Comparison of ENCODE assay signal across 8 cellular contexts in genomic region chr11:6505577-6506240, GRCh38. TPM values are rescaled to one million over a fixed set of nuclear protein-coding genes. Genes with fewer than 3 reads are reported as not detected.
DNase-seq lines count a peak whose midpoint lies in the region; ATAC-seq and TF ChIP-seq lines count a peak whose summit lies in the region.

No MANE protein-coding gene starts in this region.

- H3K9me3 Mint-ChIP-seq in glutamatergic neuron (ENCODE audit: unreplicated experiment), result no peaks in the 10 kb centered on the region
- H3K9me3 Mint-ChIP-seq in activated T-helper 1 cell treated with anti-CD3 and anti-CD28 coated beads, Interleukin-12 subunit alpha, Interleukin-12 subunit beta, Interleukin-2, Interleukin-4 antibody, amounts not matched to agents 30 ng/mL and 10 ng/mL and 1 ng/mL, durations not matched to agents 14 hours and 24 hours and 36 hours, result no peaks in the 10 kb centered on the region

- H3K36me3 Mint-ChIP-seq in glutamatergic neuron (ENCODE audit: unreplicated experiment), result no peaks in the 10 kb centered on the region
- peaks cover 22% of the 10 kb centered on the region for H3K36me3 Mint-ChIP-seq in activated T-helper 1 cell treated with anti-CD3 and anti-CD28 coated beads, Interleukin-12 subunit alpha, Interleukin-12 subunit beta, Interleukin-2, Interleukin-4 antibody, amounts not matched to agents 30 ng/mL and 10 ng/mL and 1 ng/mL, durations not matched to agents 14 hours and 24 hours and 36 hours (ENCODE audit: low read depth)

- no peaks in the 10 kb centered on the region for H3K27me3 Mint-ChIP-seq in glutamatergic neuron (ENCODE audit: unreplicated experiment)
- H3K27me3 Mint-ChIP-seq in activated T-helper 1 cell treated with anti-CD3 and anti-CD28 coated beads, Interleukin-12 subunit alpha, Interleukin-12 subunit beta, Interleukin-2, Interleukin-4 antibody, amounts not matched to agents 30 ng/mL and 10 ng/mL and 1 ng/mL, durations not matched to agents 14 hours and 24 hours and 36 hours (ENCODE audit: insufficient read depth), result no peaks in the 10 kb centered on the region

- ATAC-seq in HG03108 (IDR thresholded peaks at IDR 0.05; ENCODE audit: unreplicated experiment), result no peak

- H3K27ac ChIP-seq in VCaP, result no peak overlapping the region

- peaks cover 2% of the 10 kb centered on the region for H3K4me1 Mint-ChIP-seq in glutamatergic neuron (ENCODE audit: low read depth, unreplicated experiment)
- H3K4me1 Mint-ChIP-seq in activated T-helper 1 cell treated with anti-CD3 and anti-CD28 coated beads, Interleukin-12 subunit alpha, Interleukin-12 subunit beta, Interleukin-2, Interleukin-4 antibody, amounts not matched to agents 30 ng/mL and 10 ng/mL and 1 ng/mL, durations not matched to agents 14 hours and 24 hours and 36 hours (ENCODE audit: low read depth), result no peaks in the 10 kb centered on the region

- no peak overlapping the region for H3K4me3 Mint-ChIP-seq in glutamatergic neuron (ENCODE audit: unreplicated experiment)
- H3K4me3 Mint-ChIP-seq in activated T-helper 1 cell treated with anti-CD3 and anti-CD28 coated beads, Interleukin-12 subunit alpha, Interleukin-12 subunit beta, Interleukin-2, Interleukin-4 antibody, amounts not matched to agents 30 ng/mL and 10 ng/mL and 1 ng/mL, durations not matched to agents 14 hours and 24 hours and 36 hours, result no peak overlapping the region

- DNase-seq in AML-193 (lab: John Stamatoyannopoulos, UW) (peak; percentile 53 to 60), NAMALWA (ENCODE audit: low spot score) (peak; percentile 62), glutamatergic neuron (no peak), retina (peak; percentile 9)
- DNase-seq in activated T-helper 1 cell treated with anti-CD3 and anti-CD28 coated beads, Interleukin-12 subunit alpha, Interleukin-12 subunit beta, Interleukin-2, Interleukin-4 antibody, amounts not matched to agents 30 ng/mL and 10 ng/mL and 1 ng/mL, durations not matched to agents 14 hours and 24 hours and 36 hours (ENCODE audit: low spot score), result no peak

- TF ChIP-seq CTCF in GM12875 (IDR thresholded peaks at IDR 0.05; ENCODE audit: borderline replicate concordance, insufficient read depth, low read depth, low read length) (peak; percentile 52; the same call in 1 of the 2 replicates), VCaP (conservative IDR thresholded peaks at IDR 0.05) (peak; percentile 90), glutamatergic neuron (IDR thresholded peaks at IDR 0.05; ENCODE audit: partially characterized antibody, unreplicated experiment) (peak; percentile 73)

- intact Hi-C loops in activated T-helper 1 cell treated with anti-CD3 and anti-CD28 coated beads, Interleukin-12 subunit alpha, Interleukin-12 subunit beta, Interleukin-2, Interleukin-4 antibody, amounts not matched to agents 30 ng/mL and 10 ng/mL and 1 ng/mL, durations not matched to agents 14 hours and 24 hours and 36 hours (cut with micrococcal nuclease), result loop anchor here (1.0 to 2.0 kb wide), 2 partner anchors 67 to 126 kb away; no protein-coding TSS in a partner anchor

- no peak overlapping the region for H3K27ac Mint-ChIP-seq in glutamatergic neuron (ENCODE audit: unreplicated experiment)
- no peak overlapping the region for H3K27ac Mint-ChIP-seq in activated T-helper 1 cell treated with anti-CD3 and anti-CD28 coated beads, Interleukin-12 subunit alpha, Interleukin-12 subunit beta, Interleukin-2, Interleukin-4 antibody, amounts not matched to agents 30 ng/mL and 10 ng/mL and 1 ng/mL, durations not matched to agents 14 hours and 24 hours and 36 hours

- no peak overlapping the region for H3K4me3 ChIP-seq in GM12875 (ENCODE audit: low read depth, low read length)

RNA-seq across cellular contexts. Expression of gene DNHD1, which starts 8.6 kb away (rescaled TPM):
- 9.3 TPM for total RNA-seq in glutamatergic neuron (ENCODE audit: unreplicated experiment)
- 18.2 and 20.0 TPM in 2 replicates for total RNA-seq in activated T-helper 1 cell treated with anti-CD3 and anti-CD28 coated beads, Interleukin-12 subunit alpha, Interleukin-12 subunit beta, Interleukin-2, Interleukin-4 antibody, amounts not matched to agents 30 ng/mL and 10 ng/mL and 1 ng/mL, durations not matched to agents 14 hours and 24 hours and 36 hours

RNA-seq across cellular contexts. Expression of gene TIMM10B, which starts 24.4 kb away (rescaled TPM):
- 35.9 TPM for total RNA-seq in glutamatergic neuron (ENCODE audit: unreplicated experiment)
- total RNA-seq in activated T-helper 1 cell treated with anti-CD3 and anti-CD28 coated beads, Interleukin-12 subunit alpha, Interleukin-12 subunit beta, Interleukin-2, Interleukin-4 antibody, amounts not matched to agents 30 ng/mL and 10 ng/mL and 1 ng/mL, durations not matched to agents 14 hours and 24 hours and 36 hours, result 38.8 and 42.7 TPM in 2 replicates

RNA-seq across cellular contexts. Expression of gene ARFIP2, which starts 24.6 kb away (rescaled TPM):
- 53.3 TPM for total RNA-seq in glutamatergic neuron (ENCODE audit: unreplicated experiment)
- total RNA-seq in activated T-helper 1 cell treated with anti-CD3 and anti-CD28 coated beads, Interleukin-12 subunit alpha, Interleukin-12 subunit beta, Interleukin-2, Interleukin-4 antibody, amounts not matched to agents 30 ng/mL and 10 ng/mL and 1 ng/mL, durations not matched to agents 14 hours and 24 hours and 36 hours, result 51.5 and 53.8 TPM in 2 replicates

RNA-seq across cellular contexts. Expression of gene TRIM3, which starts 32.0 kb away (rescaled TPM):
- 128 TPM for total RNA-seq in glutamatergic neuron (ENCODE audit: unreplicated experiment)
- total RNA-seq in activated T-helper 1 cell treated with anti-CD3 and anti-CD28 coated beads, Interleukin-12 subunit alpha, Interleukin-12 subunit beta, Interleukin-2, Interleukin-4 antibody, amounts not matched to agents 30 ng/mL and 10 ng/mL and 1 ng/mL, durations not matched to agents 14 hours and 24 hours and 36 hours, result 2.4 and 3.1 TPM in 2 replicates

Comparison
In these comparisons a context has a peak if more than half of its experiments do, and no peak if none do; other contexts are left out.
1. DNase-seq: peak in AML-193 (2 of 2), NAMALWA (single experiment) and retina (single experiment); none in glutamatergic neuron (single experiment) and activated T-helper 1 cell treated with anti-CD3 and anti-CD28 coated beads, Interleukin-12 subunit alpha, Interleukin-12 subunit beta, Interleukin-2, Interleukin-4 antibody, amounts not matched to agents 30 ng/mL and 10 ng/mL and 1 ng/mL, durations not matched to agents 14 hours and 24 hours and 36 hours (single experiment).
2. Peak in every context shown above with its lines, with median percentiles within 50 percentile points of each other: CTCF ChIP-seq.